ENCODE assay signal across 2 cellular contexts in the genomic region with DNA sequence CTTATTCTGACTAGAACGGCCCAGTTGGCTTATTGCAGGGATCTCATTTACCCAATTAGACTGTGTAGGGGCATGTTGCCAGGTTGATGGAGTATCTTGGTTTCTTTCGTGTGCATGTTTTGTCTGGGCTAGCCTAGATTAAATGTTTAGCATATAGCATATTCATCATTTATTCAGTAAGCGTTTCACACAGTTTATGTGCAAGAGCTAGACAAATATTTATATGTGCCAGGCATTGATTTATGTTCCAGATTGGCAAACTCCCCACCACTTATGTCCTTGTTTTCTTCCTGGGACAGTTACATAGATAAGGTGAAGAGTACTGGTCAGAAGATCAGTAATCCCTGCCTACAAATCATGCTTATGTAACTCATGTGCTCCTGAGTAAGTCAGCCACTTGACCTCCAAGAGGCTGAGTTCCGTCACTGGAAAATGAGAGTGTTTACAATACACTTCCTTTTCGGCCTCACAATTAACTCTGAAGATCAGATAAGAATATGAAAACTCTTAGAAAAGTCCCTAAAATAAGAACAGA.
TF ChIP-seq lines count a peak whose summit lies in the region.

No MANE protein-coding gene starts in this region.

TF ChIP-seq in liver, 16 proteins besides CTCF, POLR2A, EP300 and RAD21:
- TF ChIP-seq, protein P1, sequence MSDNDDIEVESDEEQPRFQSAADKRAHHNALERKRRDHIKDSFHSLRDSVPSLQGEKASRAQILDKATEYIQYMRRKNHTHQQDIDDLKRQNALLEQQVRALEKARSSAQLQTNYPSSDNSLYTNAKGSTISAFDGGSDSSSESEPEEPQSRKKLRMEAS (IDR thresholded peaks at IDR 0.05), result peak; percentile 46
- peak; percentile 33 for TF ChIP-seq SP1 (IDR thresholded peaks at IDR 0.05)
- TF ChIP-seq NR2F2 (IDR thresholded peaks at IDR 0.05), result peak; percentile 41
- TF ChIP-seq, protein P2, sequence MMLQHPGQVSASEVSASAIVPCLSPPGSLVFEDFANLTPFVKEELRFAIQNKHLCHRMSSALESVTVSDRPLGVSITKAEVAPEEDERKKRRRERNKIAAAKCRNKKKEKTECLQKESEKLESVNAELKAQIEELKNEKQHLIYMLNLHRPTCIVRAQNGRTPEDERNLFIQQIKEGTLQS (IDR thresholded peaks at IDR 0.05), result no peak
- TF ChIP-seq, protein P3, sequence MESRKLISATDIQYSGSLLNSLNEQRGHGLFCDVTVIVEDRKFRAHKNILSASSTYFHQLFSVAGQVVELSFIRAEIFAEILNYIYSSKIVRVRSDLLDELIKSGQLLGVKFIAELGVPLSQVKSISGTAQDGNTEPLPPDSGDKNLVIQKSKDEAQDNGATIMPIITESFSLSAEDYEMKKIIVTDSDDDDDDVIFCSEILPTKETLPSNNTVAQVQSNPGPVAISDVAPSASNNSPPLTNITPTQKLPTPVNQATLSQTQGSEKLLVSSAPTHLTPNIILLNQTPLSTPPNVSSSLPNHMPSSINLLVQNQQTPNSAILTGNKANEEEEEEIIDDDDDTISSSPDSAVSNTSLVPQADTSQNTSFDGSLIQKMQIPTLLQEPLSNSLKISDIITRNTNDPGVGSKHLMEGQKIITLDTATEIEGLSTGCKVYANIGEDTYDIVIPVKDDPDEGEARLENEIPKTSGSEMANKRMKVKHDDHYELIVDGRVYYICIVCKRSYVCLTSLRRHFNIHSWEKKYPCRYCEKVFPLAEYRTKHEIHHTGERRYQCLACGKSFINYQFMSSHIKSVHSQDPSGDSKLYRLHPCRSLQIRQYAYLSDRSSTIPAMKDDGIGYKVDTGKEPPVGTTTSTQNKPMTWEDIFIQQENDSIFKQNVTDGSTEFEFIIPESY (IDR thresholded peaks at IDR 0.05), result no peak
- no peak for TF ChIP-seq FOXA2 (IDR thresholded peaks at IDR 0.05)
- peak; percentile 34 to 65 for TF ChIP-seq HNF4A (conservative IDR thresholded peaks at IDR 0.05)
- peak; percentile 65 to 66 for TF ChIP-seq RXRA (IDR thresholded peaks at IDR 0.05)
- no peak for TF ChIP-seq TAF1 (conservative IDR thresholded peaks at IDR 0.05)
- no peak for TF ChIP-seq FOXA1 (IDR thresholded peaks at IDR 0.05)
- no peak for TF ChIP-seq EGR1 (IDR thresholded peaks at IDR 0.05; ENCODE audit: low read depth in 2 of 2)
- no peak for TF ChIP-seq HNF4G (IDR thresholded peaks at IDR 0.05)
- TF ChIP-seq GABPA (IDR thresholded peaks at IDR 0.05 in 1 of 2, conservative IDR thresholded peaks at IDR 0.05 in 1 of 2), result no peak
- TF ChIP-seq, protein P4, sequence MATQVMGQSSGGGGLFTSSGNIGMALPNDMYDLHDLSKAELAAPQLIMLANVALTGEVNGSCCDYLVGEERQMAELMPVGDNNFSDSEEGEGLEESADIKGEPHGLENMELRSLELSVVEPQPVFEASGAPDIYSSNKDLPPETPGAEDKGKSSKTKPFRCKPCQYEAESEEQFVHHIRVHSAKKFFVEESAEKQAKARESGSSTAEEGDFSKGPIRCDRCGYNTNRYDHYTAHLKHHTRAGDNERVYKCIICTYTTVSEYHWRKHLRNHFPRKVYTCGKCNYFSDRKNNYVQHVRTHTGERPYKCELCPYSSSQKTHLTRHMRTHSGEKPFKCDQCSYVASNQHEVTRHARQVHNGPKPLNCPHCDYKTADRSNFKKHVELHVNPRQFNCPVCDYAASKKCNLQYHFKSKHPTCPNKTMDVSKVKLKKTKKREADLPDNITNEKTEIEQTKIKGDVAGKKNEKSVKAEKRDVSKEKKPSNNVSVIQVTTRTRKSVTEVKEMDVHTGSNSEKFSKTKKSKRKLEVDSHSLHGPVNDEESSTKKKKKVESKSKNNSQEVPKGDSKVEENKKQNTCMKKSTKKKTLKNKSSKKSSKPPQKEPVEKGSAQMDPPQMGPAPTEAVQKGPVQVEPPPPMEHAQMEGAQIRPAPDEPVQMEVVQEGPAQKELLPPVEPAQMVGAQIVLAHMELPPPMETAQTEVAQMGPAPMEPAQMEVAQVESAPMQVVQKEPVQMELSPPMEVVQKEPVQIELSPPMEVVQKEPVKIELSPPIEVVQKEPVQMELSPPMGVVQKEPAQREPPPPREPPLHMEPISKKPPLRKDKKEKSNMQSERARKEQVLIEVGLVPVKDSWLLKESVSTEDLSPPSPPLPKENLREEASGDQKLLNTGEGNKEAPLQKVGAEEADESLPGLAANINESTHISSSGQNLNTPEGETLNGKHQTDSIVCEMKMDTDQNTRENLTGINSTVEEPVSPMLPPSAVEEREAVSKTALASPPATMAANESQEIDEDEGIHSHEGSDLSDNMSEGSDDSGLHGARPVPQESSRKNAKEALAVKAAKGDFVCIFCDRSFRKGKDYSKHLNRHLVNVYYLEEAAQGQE (IDR thresholded peaks at IDR 0.05), result no peak
- TF ChIP-seq JUND (IDR thresholded peaks at IDR 0.05), result peak in 1 of 2 donors; percentile 22
- TF ChIP-seq YY1 (IDR thresholded peaks at IDR 0.05), result peak; percentile 42

TF ChIP-seq in HepG2, 621 proteins besides CTCF, POLR2A, EP300 and RAD21 (continued from another document):
- TF ChIP-seq SMC3 (IDR thresholded peaks at IDR 0.05; ENCODE audit: low read length) (no peak), EZH2 (conservative IDR thresholded peaks at IDR 0.05; ENCODE audit: low read depth, low read length) (no peak), NONO (IDR thresholded peaks at IDR 0.05) (no peak), NONO (CRISPR knock-in tag; conservative IDR thresholded peaks at IDR 0.05) (no peak), PHF20 (CRISPR knock-in tag; IDR thresholded peaks at IDR 0.05) (no peak), MAFK (conservative IDR thresholded peaks at IDR 0.05 in 1 of 2, IDR thresholded peaks at IDR 0.05 in 1 of 2; ENCODE audit: low read length in 2 of 2) (no peak), MIER3 (CRISPR knock-in tag; IDR thresholded peaks at IDR 0.05; ENCODE audit: borderline replicate concordance) (no peak), ZFY (CRISPR knock-in tag; IDR thresholded peaks at IDR 0.05) (no peak), ZFP36L1 (CRISPR knock-in tag; IDR thresholded peaks at IDR 0.05) (no peak), NFYB (CRISPR knock-in tag; IDR thresholded peaks at IDR 0.05) (no peak), ZSCAN29 (CRISPR knock-in tag; conservative IDR thresholded peaks at IDR 0.05) (no peak), NCOA2 (CRISPR knock-in tag; IDR thresholded peaks at IDR 0.05) (no peak), ZFP82 (CRISPR knock-in tag; IDR thresholded peaks at IDR 0.05; ENCODE audit: borderline replicate concordance) (no peak), HMGA1 (CRISPR knock-in tag; conservative IDR thresholded peaks at IDR 0.05) (no peak), NCOA5 (CRISPR knock-in tag; IDR thresholded peaks at IDR 0.05) (no peak), ZNF207 (IDR thresholded peaks at IDR 0.05; ENCODE audit: borderline replicate concordance) (no peak)
- TF ChIP-seq, protein P5, sequence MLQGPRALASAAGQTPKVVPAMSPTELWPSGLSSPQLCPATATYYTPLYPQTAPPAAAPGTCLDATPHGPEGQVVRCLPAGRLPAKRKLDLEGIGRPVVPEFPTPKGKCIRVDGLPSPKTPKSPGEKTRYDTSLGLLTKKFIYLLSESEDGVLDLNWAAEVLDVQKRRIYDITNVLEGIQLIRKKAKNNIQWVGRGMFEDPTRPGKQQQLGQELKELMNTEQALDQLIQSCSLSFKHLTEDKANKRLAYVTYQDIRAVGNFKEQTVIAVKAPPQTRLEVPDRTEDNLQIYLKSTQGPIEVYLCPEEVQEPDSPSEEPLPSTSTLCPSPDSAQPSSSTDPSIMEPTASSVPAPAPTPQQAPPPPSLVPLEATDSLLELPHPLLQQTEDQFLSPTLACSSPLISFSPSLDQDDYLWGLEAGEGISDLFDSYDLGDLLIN (CRISPR knock-in tag; IDR thresholded peaks at IDR 0.05; ENCODE audit: borderline replicate concordance), result no peak
- TF ChIP-seq, protein P6, sequence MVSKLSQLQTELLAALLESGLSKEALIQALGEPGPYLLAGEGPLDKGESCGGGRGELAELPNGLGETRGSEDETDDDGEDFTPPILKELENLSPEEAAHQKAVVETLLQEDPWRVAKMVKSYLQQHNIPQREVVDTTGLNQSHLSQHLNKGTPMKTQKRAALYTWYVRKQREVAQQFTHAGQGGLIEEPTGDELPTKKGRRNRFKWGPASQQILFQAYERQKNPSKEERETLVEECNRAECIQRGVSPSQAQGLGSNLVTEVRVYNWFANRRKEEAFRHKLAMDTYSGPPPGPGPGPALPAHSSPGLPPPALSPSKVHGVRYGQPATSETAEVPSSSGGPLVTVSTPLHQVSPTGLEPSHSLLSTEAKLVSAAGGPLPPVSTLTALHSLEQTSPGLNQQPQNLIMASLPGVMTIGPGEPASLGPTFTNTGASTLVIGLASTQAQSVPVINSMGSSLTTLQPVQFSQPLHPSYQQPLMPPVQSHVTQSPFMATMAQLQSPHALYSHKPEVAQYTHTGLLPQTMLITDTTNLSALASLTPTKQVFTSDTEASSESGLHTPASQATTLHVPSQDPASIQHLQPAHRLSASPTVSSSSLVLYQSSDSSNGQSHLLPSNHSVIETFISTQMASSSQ (IDR thresholded peaks at IDR 0.05; ENCODE audit: low read depth), result no peak
- TF ChIP-seq, protein P6 (CRISPR knock-in tag; IDR thresholded peaks at IDR 0.05; ENCODE audit: borderline replicate concordance), result no peak
- TF ChIP-seq, protein P7, sequence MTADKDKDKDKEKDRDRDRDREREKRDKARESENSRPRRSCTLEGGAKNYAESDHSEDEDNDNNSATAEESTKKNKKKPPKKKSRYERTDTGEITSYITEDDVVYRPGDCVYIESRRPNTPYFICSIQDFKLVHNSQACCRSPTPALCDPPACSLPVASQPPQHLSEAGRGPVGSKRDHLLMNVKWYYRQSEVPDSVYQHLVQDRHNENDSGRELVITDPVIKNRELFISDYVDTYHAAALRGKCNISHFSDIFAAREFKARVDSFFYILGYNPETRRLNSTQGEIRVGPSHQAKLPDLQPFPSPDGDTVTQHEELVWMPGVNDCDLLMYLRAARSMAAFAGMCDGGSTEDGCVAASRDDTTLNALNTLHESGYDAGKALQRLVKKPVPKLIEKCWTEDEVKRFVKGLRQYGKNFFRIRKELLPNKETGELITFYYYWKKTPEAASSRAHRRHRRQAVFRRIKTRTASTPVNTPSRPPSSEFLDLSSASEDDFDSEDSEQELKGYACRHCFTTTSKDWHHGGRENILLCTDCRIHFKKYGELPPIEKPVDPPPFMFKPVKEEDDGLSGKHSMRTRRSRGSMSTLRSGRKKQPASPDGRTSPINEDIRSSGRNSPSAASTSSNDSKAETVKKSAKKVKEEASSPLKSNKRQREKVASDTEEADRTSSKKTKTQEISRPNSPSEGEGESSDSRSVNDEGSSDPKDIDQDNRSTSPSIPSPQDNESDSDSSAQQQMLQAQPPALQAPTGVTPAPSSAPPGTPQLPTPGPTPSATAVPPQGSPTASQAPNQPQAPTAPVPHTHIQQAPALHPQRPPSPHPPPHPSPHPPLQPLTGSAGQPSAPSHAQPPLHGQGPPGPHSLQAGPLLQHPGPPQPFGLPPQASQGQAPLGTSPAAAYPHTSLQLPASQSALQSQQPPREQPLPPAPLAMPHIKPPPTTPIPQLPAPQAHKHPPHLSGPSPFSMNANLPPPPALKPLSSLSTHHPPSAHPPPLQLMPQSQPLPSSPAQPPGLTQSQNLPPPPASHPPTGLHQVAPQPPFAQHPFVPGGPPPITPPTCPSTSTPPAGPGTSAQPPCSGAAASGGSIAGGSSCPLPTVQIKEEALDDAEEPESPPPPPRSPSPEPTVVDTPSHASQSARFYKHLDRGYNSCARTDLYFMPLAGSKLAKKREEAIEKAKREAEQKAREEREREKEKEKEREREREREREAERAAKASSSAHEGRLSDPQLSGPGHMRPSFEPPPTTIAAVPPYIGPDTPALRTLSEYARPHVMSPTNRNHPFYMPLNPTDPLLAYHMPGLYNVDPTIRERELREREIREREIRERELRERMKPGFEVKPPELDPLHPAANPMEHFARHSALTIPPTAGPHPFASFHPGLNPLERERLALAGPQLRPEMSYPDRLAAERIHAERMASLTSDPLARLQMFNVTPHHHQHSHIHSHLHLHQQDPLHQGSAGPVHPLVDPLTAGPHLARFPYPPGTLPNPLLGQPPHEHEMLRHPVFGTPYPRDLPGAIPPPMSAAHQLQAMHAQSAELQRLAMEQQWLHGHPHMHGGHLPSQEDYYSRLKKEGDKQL (CRISPR knock-in tag; IDR thresholded peaks at IDR 0.05; ENCODE audit: low read depth), result no peak
